ENCODE assay signal across 28 cellular contexts in genomic region chr16:1700246-1700645, GRCh38.
"Had no signal": no experiment of that assay in that cellular context is flagged by ENCODE, and none has a peak within 500 bp of the region (broad histone marks: within the 10 kb centered on the region; RNA-seq: fewer than 3 reads in every experiment).

No MANE protein-coding gene starts in this region.

- H3K27me3 Mint-ChIP-seq: naive B cell; natural killer cell treated with Interleukin-12 subunit alpha and Interleukin-12 subunit beta and Interleukin-15 and Interleukin-18, amount 100 ng/mL, for 72 hours; progenitor cell of endocrine pancreas; stimulated activated naive B cell treated with anti-CD40 and anti-IgM and Interleukin-4, amounts not matched to agents 10 μg/mL and 1 μg/mL and 100 μg/mL, for 72 hours; stimulated activated naive CD8-positive, alpha-beta T cell treated with anti-CD3 and anti-CD28 coated beads, Interleukin-15, Interleukin-2, amounts not matched to agents 100 ng/mL and 50 ng/mL, for 24 hours had no signal

- H3K4me1 Mint-ChIP-seq: stimulated activated naive B cell treated with anti-CD40 and anti-IgM and Interleukin-4, amounts not matched to agents 10 μg/mL and 1 μg/mL and 100 μg/mL, for 72 hours had no signal

- FAIRE-seq: endometrium, kidney had no signal

- H3K27ac Mint-ChIP-seq: natural killer cell treated with Interleukin-12 subunit alpha and Interleukin-12 subunit beta and Interleukin-15 and Interleukin-18, amount 100 ng/mL, for 72 hours; progenitor cell of endocrine pancreas; stimulated activated naive B cell treated with anti-CD40 and anti-IgM and Interleukin-4, amounts not matched to agents 10 μg/mL and 1 μg/mL and 100 μg/mL, for 72 hours; stimulated activated naive CD8-positive, alpha-beta T cell treated with anti-CD3 and anti-CD28 coated beads, Interleukin-15, Interleukin-2, amounts not matched to agents 100 ng/mL and 50 ng/mL, for 24 hours had no signal

- H3K9me3 ChIP-seq: gastroesophageal sphincter, heart left ventricle, left lung, mucosa of descending colon, neutrophil, sigmoid colon, transverse colon, upper lobe of right lung, vagina had no signal

- DNase-seq: dermis blood vessel endothelial cell; effector memory CD4-positive, alpha-beta T cell; foreskin keratinocyte; heart left ventricle; kidney; left lung; mesenchymal stem cell; mucosa of descending colon; naive B cell; right cardiac atrium; sigmoid colon; stimulated activated CD4-positive, alpha-beta T cell treated with anti-CD3 and anti-CD28 coated beads, Interleukin-4, amount 100 ng/mL, for 4 hours; stimulated activated naive B cell treated with anti-CD40 and anti-IgM and Interleukin-4, amounts not matched to agents 10 μg/mL and 1 μg/mL and 100 μg/mL, for 72 hours; transverse colon; upper lobe of right lung had no signal

- H3K4me1 ChIP-seq: parathyroid adenoma had no signal

- H3K27ac ChIP-seq: coronary artery, gastroesophageal sphincter, heart left ventricle, hepatocyte, left lung, neutrophil, parathyroid adenoma, sigmoid colon, transverse colon, upper lobe of right lung, vagina had no signal

- H3K27me3 ChIP-seq: foreskin keratinocyte, gastroesophageal sphincter, heart left ventricle, hepatocyte, left lung, neutrophil, sigmoid colon, transverse colon, upper lobe of right lung, vagina had no signal

- H3K9me3 Mint-ChIP-seq: naive B cell; natural killer cell treated with Interleukin-12 subunit alpha and Interleukin-12 subunit beta and Interleukin-15 and Interleukin-18, amount 100 ng/mL, for 72 hours; neural crest cell; stimulated activated naive B cell treated with anti-CD40 and anti-IgM and Interleukin-4, amounts not matched to agents 10 μg/mL and 1 μg/mL and 100 μg/mL, for 72 hours; stimulated activated naive CD8-positive, alpha-beta T cell treated with anti-CD3 and anti-CD28 coated beads, Interleukin-15, Interleukin-2, amounts not matched to agents 100 ng/mL and 50 ng/mL, for 24 hours had no signal

- ATAC-seq: esophagus mucosa; foreskin keratinocyte; gastroesophageal sphincter; heart left ventricle; left lung; mucosa of descending colon; natural killer cell treated with Interleukin-12 subunit alpha and Interleukin-12 subunit beta and Interleukin-15 and Interleukin-18, amount 100 ng/mL, for 72 hours; right cardiac atrium; stimulated activated naive B cell treated with anti-CD40 and anti-IgM and Interleukin-4, amounts not matched to agents 10 μg/mL and 1 μg/mL and 100 μg/mL, for 72 hours; upper lobe of right lung had no signal

- H3K4me3 ChIP-seq: coronary artery, gastroesophageal sphincter, heart left ventricle, hepatocyte, left lung, mucosa of descending colon, sigmoid colon, transverse colon, upper lobe of right lung, vagina had no signal

- H3K4me3 Mint-ChIP-seq: mesothelial cell of epicardium; natural killer cell treated with Interleukin-12 subunit alpha and Interleukin-12 subunit beta and Interleukin-15 and Interleukin-18, amount 100 ng/mL, for 72 hours; stimulated activated naive B cell treated with anti-CD40 and anti-IgM and Interleukin-4, amounts not matched to agents 10 μg/mL and 1 μg/mL and 100 μg/mL, for 72 hours; stimulated activated naive CD8-positive, alpha-beta T cell treated with anti-CD3 and anti-CD28 coated beads, Interleukin-15, Interleukin-2, amounts not matched to agents 100 ng/mL and 50 ng/mL, for 24 hours had no signal
